In the genomic region with DNA sequence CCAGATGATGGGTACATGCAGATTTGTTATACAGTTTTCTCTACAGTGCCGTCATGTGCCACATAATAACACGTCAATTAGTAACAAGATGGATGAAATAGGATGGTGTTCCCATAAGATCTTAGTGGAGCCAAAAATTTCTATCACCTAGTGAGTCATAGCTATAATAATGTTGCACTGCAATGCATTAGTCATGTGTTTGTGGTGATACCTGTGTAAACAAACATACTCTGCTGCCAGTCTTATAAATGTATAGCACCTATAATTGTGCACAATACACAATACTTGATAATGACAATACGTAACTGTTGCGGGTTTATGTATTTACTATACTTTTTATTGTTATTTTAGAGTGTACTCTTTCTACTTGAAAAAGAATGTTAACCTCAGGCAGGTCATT, we compare ENCODE assay signal across 20 cellular contexts.
"Had no signal": no experiment of that assay in that cellular context is flagged by ENCODE, and none has a peak within 500 bp of the region (broad histone marks: within the 10 kb centered on the region; RNA-seq: fewer than 3 reads in every experiment).

No MANE protein-coding gene starts in this region.

- H3K4me1 Mint-ChIP-seq: activated CD4-positive, alpha-beta memory T cell treated with anti-CD3 and anti-CD28 coated beads, Interleukin-2, amount 10 ng/mL, durations not matched to agents 7 days and 5 days; activated CD4-positive, alpha-beta T cell treated with anti-CD3 and anti-CD28 coated beads for 36 hours; brain; immature natural killer cell had no signal

- DNase-seq: activated CD4-positive, alpha-beta memory T cell treated with anti-CD3 and anti-CD28 coated beads, Interleukin-2, amount 10 ng/mL, durations not matched to agents 7 days and 5 days; activated CD4-positive, alpha-beta T cell treated with anti-CD3 and anti-CD28 coated beads for 36 hours; activated gamma-delta T cell; activated T-cell treated with anti-CD3 and anti-CD28 coated beads, Interleukin-2, amount 50 U/mL, for 48 hours; amygdala; cerebellar nuclear complex; dermis blood vessel endothelial cell; immature natural killer cell; left cardiac atrium; lower lobe of right lung; midbrain; posterior cingulate gyrus; small intestine; stomach; thyroid gland; uterus; WERI-Rb-1 had no signal

- H3K4me3 ChIP-seq: lower lobe of right lung, right atrium auricular region, stomach, thyroid gland, uterus had no signal

- H3K27me3 ChIP-seq: right atrium auricular region, stomach, thyroid gland, uterus had no signal

- H3K36me3 Mint-ChIP-seq: activated naive CD8-positive, alpha-beta T cell; brain; immature natural killer cell had no signal

- H3K9me3 ChIP-seq: lower lobe of right lung, right atrium auricular region, stomach, thyroid gland, uterus had no signal

- ATAC-seq: activated CD4-positive, alpha-beta T cell treated with anti-CD3 and anti-CD28 coated beads for 36 hours; left cardiac atrium; lower lobe of right lung had no signal

- H3K27ac ChIP-seq: lower lobe of right lung, right atrium auricular region, stomach, thyroid gland, uterus, WERI-Rb-1 had no signal

- H3K4me1 ChIP-seq: lower lobe of right lung, right atrium auricular region, stomach, uterus had no signal

- H3K36me3 ChIP-seq: lower lobe of right lung, right atrium auricular region, stomach, thyroid gland, uterus, WERI-Rb-1 had no signal

- H3K27ac Mint-ChIP-seq: activated CD4-positive, alpha-beta memory T cell treated with anti-CD3 and anti-CD28 coated beads, Interleukin-2, amount 10 ng/mL, durations not matched to agents 7 days and 5 days; activated CD4-positive, alpha-beta T cell treated with anti-CD3 and anti-CD28 coated beads for 36 hours; activated naive CD8-positive, alpha-beta T cell; brain; immature natural killer cell had no signal

- H3K4me3 Mint-ChIP-seq: activated CD4-positive, alpha-beta memory T cell treated with anti-CD3 and anti-CD28 coated beads, Interleukin-2, amount 10 ng/mL, durations not matched to agents 7 days and 5 days; activated CD4-positive, alpha-beta T cell treated with anti-CD3 and anti-CD28 coated beads for 36 hours; activated naive CD8-positive, alpha-beta T cell; brain; immature natural killer cell had no signal

- H3K27me3 Mint-ChIP-seq: activated CD4-positive, alpha-beta memory T cell treated with anti-CD3 and anti-CD28 coated beads, Interleukin-2, amount 10 ng/mL, durations not matched to agents 7 days and 5 days; activated CD4-positive, alpha-beta T cell treated with anti-CD3 and anti-CD28 coated beads for 36 hours; activated naive CD8-positive, alpha-beta T cell had no signal
